In genomic region chr15:45333550-45333949, GRCh38 we compare ENCODE assay signal across 10 cellular contexts. TPM values are rescaled to one million over a fixed set of nuclear protein-coding genes. Genes with fewer than 3 reads are reported as not detected.
DNase-seq lines count a peak whose midpoint lies in the region; ATAC-seq and TF ChIP-seq lines count a peak whose summit lies in the region.
"Had no signal": no experiment of that assay in that cellular context is flagged by ENCODE, and none has a peak within 500 bp of the region (broad histone marks: within the 10 kb centered on the region; RNA-seq: fewer than 3 reads in every experiment).

No MANE protein-coding gene starts in this region.

- intact Hi-C loops in Right ventricle myocardium superior (cut with DNase I), result no loop called here

- DNase-seq in Right ventricle myocardium superior (peak; percentile 68), right atrium auricular region (ENCODE audit: low spot score) (no peak), astrocyte of the spinal cord (ENCODE audit: low read depth, low spot score) (peak; percentile 6), OCI-M1 (lab: John Stamatoyannopoulos, UW) (no peak)
- DNase-seq: activated effector memory CD4-positive, alpha-beta T cell treated with anti-CD3 and anti-CD28 coated beads, Interleukin-2, amount 50 U/mL, for 16 hours; NCI-H1092 treated with DMSO at 0.1 percent for 48 hours had no signal

- peaks cover 0 to 13% of the 10 kb centered on the region in 2 donors for H3K4me1 ChIP-seq in right atrium auricular region

- H3K9me3 ChIP-seq in right atrium auricular region, result no peaks in the 10 kb centered on the region

- H3K4me3 ChIP-seq in right atrium auricular region (no peak overlapping the region), astrocyte of the spinal cord (ENCODE audit: low read depth, low read length) (no peak overlapping the region)

- in situ Hi-C loops in astrocyte of the spinal cord (cut with HindIII; ENCODE audit: low sequenced_read_pairs), result no loop called here

- no peak overlapping the region for H3K27ac ChIP-seq in right atrium auricular region
- peak overlapping the region; percentile 8 for H3K27ac ChIP-seq in layer of hippocampus (ENCODE audit: low read depth, low read length)

- ATAC-seq in Right ventricle myocardium superior (ENCODE audit: poor library complexity), result peak; percentile 79
- no peak for ATAC-seq in GM18868 (IDR thresholded peaks at IDR 0.05; ENCODE audit: unreplicated experiment)
- ATAC-seq in GM21723 (IDR thresholded peaks at IDR 0.05; ENCODE audit: unreplicated experiment), result no peak
- ATAC-seq in HG03039 (IDR thresholded peaks at IDR 0.05; ENCODE audit: unreplicated experiment), result no peak

- no peaks in the 10 kb centered on the region for H3K36me3 ChIP-seq in right atrium auricular region

- TF ChIP-seq CTCF in right atrium auricular region (IDR thresholded peaks at IDR 0.05) (no peak), astrocyte of the spinal cord (IDR thresholded peaks at IDR 0.05; ENCODE audit: low read depth, low read length) (no peak)

- no peaks in the 10 kb centered on the region for H3K27me3 ChIP-seq in right atrium auricular region
- H3K27me3 ChIP-seq in layer of hippocampus (ENCODE audit: control insufficient read depth, insufficient read depth, low read length), result no peaks in the 10 kb centered on the region

RNA-seq across cellular contexts. Expression of gene GATM, which starts 44.8 kb away (rescaled TPM):
- total RNA-seq in Right ventricle myocardium superior, result 35.6 TPM
- 10 to 100 TPM; 36.0 to 38.2 TPM for total RNA-seq in right atrium auricular region

Comparison
In these comparisons a context has a peak if more than half of its experiments do, and no peak if none do; other contexts are left out.
1. DNase-seq: peak in Right ventricle myocardium superior (single experiment) and astrocyte of the spinal cord (single experiment); none in right atrium auricular region (single experiment) and OCI-M1 (single experiment).